14 cellular contexts compared by ENCODE assay signal in genomic region chr2:231640229-231640628, GRCh38. TPM values are rescaled to one million over a fixed set of nuclear protein-coding genes. Genes with fewer than 3 reads are reported as not detected.
DNase-seq lines count a peak whose midpoint lies in the region; ATAC-seq, FAIRE-seq and TF ChIP-seq lines count a peak whose summit lies in the region.
"Had no signal": no experiment of that assay in that cellular context is flagged by ENCODE, and none has a peak within 500 bp of the region (broad histone marks: within the 10 kb centered on the region; RNA-seq: fewer than 3 reads in every experiment).

No MANE protein-coding gene starts in this region.

- CTCF ChIA-PET in A549 (lab: Yijun Ruan, JAX), result interaction anchor here (0.6 to 95.1 kb wide), 4 partner anchors 17 to 251 kb away, joined by 3 to 4158 read pairs (median 26); partner anchors contain the start of gene PTMA

- no peaks in the 10 kb centered on the region for H3K36me3 Mint-ChIP-seq in T-helper 17 cell (ENCODE audit: low read depth)

- H3K27me3 Mint-ChIP-seq in T-helper 17 cell, result no peaks in the 10 kb centered on the region

- no peak overlapping the region for H3K4me3 Mint-ChIP-seq in T-helper 17 cell
- H3K4me3 Mint-ChIP-seq: activated T-cell treated with anti-CD3 and anti-CD28 coated beads, Interleukin-2, amount 50 U/mL, for 4 hours had no signal

- H3K27me3 ChIP-seq in ovary, result no peaks in the 10 kb centered on the region

- TF ChIP-seq RAD21 in A549 (conservative IDR thresholded peaks at IDR 0.05 in 1 of 2, IDR thresholded peaks at IDR 0.05 in 1 of 2), result no peak

- H3K27ac Mint-ChIP-seq in T-helper 17 cell, result peak overlapping the region; percentile 74

- H3K36me3 ChIP-seq in ovary, result no peaks in the 10 kb centered on the region

- 56% methylated on average over 7 of the region's 7 CpGs for WGBS in A549 (ENCODE audit: missing lambda C conversion rate)
- WGBS in ovary, 3 donors, result 29 to 37% (median 36%) methylated on average over 7 of the region's 7 CpGs

- POLR2A ChIA-PET in A549 (lab: Yijun Ruan, JAX), result interaction anchor here (2.9 kb wide), 1 partner anchor 26 kb away, joined by 25 read pairs; no protein-coding TSS in a partner anchor

- peaks cover 41% of the 10 kb centered on the region for H3K4me1 ChIP-seq in A549
- H3K4me1 ChIP-seq in ovary (ENCODE audit: insufficient read depth), result peaks cover 4% of the 10 kb centered on the region

- H3K4me3 ChIP-seq in A549 (no peak overlapping the region), ovary (no peak overlapping the region)
- H3K4me3 ChIP-seq: PC-9 had no signal

- FAIRE-seq in A549 (lab: Jason Lieb, UNC), result no peak
- FAIRE-seq: colon had no signal

- DNase-seq in A549 (ENCODE audit: low read depth in 1 of 2, low spot score in 1 of 2) (no peak), T-helper 17 cell (no peak), fibroblast of gingiva (ENCODE audit: low read depth) (peak; percentile 80), ovary (no peak), NCI-H226 (no peak), COLO829 (ENCODE audit: low spot score) (no peak)
- DNase-seq: activated T-cell treated with anti-CD3 and anti-CD28 coated beads, Interleukin-2, amount 50 U/mL, for 4 hours; GF-D8; NCI-H1930; PC-9 had no signal

- TF ChIP-seq EP300 in A549 (IDR thresholded peaks at IDR 0.05), result no peak
- no peak for TF ChIP-seq EP300 in ovary (IDR thresholded peaks at IDR 0.05)

- TF ChIP-seq POLR2A in A549 (IDR thresholded peaks at IDR 0.05; ENCODE audit: low read length) (no peak), ovary (IDR thresholded peaks at IDR 0.05) (no peak)

- ATAC-seq in A549 (no peak), T-helper 17 cell (no peak), GM19467 (IDR thresholded peaks at IDR 0.05; ENCODE audit: unreplicated experiment) (no peak), HG03039 (IDR thresholded peaks at IDR 0.05; ENCODE audit: unreplicated experiment) (no peak)
- ATAC-seq: activated T-cell treated with anti-CD3 and anti-CD28 coated beads, Interleukin-2, amount 50 U/mL, for 4 hours had no signal

- TF ChIP-seq CTCF in A549 (IDR thresholded peaks at IDR 0.05) (no peak), ovary (IDR thresholded peaks at IDR 0.05) (no peak)

- peak overlapping the region; percentile 40 to 68 for H3K27ac ChIP-seq in A549
- H3K27ac ChIP-seq in ovary, result peak overlapping the region; percentile 44 to 48
- H3K27ac ChIP-seq: PC-9 had no signal

- H3K9me3 ChIP-seq in A549, result no peaks in the 10 kb centered on the region
- H3K9me3 ChIP-seq in T-helper 17 cell (ENCODE audit: control insufficient read depth, low read length, poor library complexity, severe bottlenecking), result no peaks in the 10 kb centered on the region
- no peaks in the 10 kb centered on the region for H3K9me3 ChIP-seq in ovary

- H3K4me1 Mint-ChIP-seq in T-helper 17 cell, result peaks cover 9% of the 10 kb centered on the region

- intact Hi-C loops in ovary (cut with DNase I), result no loop called here

- peak overlapping the region; percentile 36 for H3K4me2 ChIP-seq in A549

TF ChIP-seq in A549, 52 proteins besides CTCF, POLR2A, EP300 and RAD21:
- no peak for TF ChIP-seq TFCP2L1 (CRISPR knock-in tag; IDR thresholded peaks at IDR 0.05)
- no peak for TF ChIP-seq KDM1A (IDR thresholded peaks at IDR 0.05; ENCODE audit: low read depth)
- TF ChIP-seq FOSL2 (IDR thresholded peaks at IDR 0.05), result no peak
- TF ChIP-seq FOSL2 (CRISPR knock-in tag; IDR thresholded peaks at IDR 0.05), result no peak
- no peak for TF ChIP-seq ZC3H11A (IDR thresholded peaks at IDR 0.05)
- no peak for TF ChIP-seq ESRRA (IDR thresholded peaks at IDR 0.05; ENCODE audit: borderline replicate concordance, low read length)
- TF ChIP-seq PHF8 (IDR thresholded peaks at IDR 0.05; ENCODE audit: borderline replicate concordance, low read depth), result no peak
- TF ChIP-seq ELK1 (IDR thresholded peaks at IDR 0.05; ENCODE audit: low read depth, low read length), result no peak

RNA-seq across cellular contexts. Expression of gene TEX44, which starts 47.6 kb away (rescaled TPM):
- polyA plus RNA-seq in A549 (2011; rRNA removed) (not detected in 2 replicates), A549 (2017; fragmentation: RNase III; extraction: RNeasy Plus Mini Kit Qiagen cat#74134 plus additional on column Dnase treatment) (not detected in 3 replicates), ovary (not detected)
- not detected in 2 replicates for polyA plus RNA-seq in A549 (2012; cell fraction: cytosol; rRNA removed)
- polyA plus RNA-seq in A549 (2012; cell fraction: nucleus; rRNA removed), result not detected in 2 replicates
- polyA minus RNA-seq in A549 (2011; rRNA and poly(A)+ RNA removed), result not detected in 2 replicates
- total RNA-seq in T-helper 17 cell (not detected), ovary (not detected)
- total RNA-seq: activated T-cell treated with anti-CD3 and anti-CD28 coated beads, Interleukin-2, amount 50 U/mL, for 4 hours; PC-9 had no signal
- polyA plus RNA-seq: BJ had no signal
